Comparison of ENCODE assay signal across 17 cellular contexts in the genomic region with DNA sequence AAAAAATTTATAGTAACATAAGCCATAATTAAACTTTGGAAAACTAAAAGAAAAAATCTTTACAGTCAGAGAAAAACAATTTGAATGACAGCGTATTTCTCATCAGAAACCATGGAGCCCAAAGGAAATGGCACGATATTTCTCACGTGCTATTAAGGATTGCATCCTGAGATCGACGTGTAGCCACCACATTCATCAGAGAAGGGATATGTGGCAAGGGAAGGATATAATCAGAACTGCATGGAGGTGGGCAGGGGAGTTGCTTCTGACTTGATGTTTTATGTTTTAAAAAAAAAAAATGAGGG.
"Had no signal": no experiment of that assay in that cellular context is flagged by ENCODE, and none has a peak within 500 bp of the region (broad histone marks: within the 10 kb centered on the region; RNA-seq: fewer than 3 reads in every experiment).

No MANE protein-coding gene starts in this region.

- H3K4me3 ChIP-seq: heart left ventricle, lower lobe of right lung, ovary, tibial nerve, uterus had no signal

- H3K27ac ChIP-seq: lower lobe of right lung, ovary, uterus had no signal

- H3K4me1 ChIP-seq: uterus had no signal

- H3K4me3 Mint-ChIP-seq: activated naive CD8-positive, alpha-beta T cell treated with anti-CD3 and anti-CD28 coated beads for 36 hours; endodermal cell; immature natural killer cell; neural crest cell had no signal

- H3K27me3 Mint-ChIP-seq: activated naive CD8-positive, alpha-beta T cell treated with anti-CD3 and anti-CD28 coated beads for 36 hours had no signal

- H3K27ac Mint-ChIP-seq: activated naive CD8-positive, alpha-beta T cell treated with anti-CD3 and anti-CD28 coated beads for 36 hours; endodermal cell had no signal

- H3K36me3 ChIP-seq: ovary, uterus had no signal

- H3K27me3 ChIP-seq: heart left ventricle, ovary, tibial nerve, uterus had no signal

- H3K9me3 ChIP-seq: lower lobe of right lung, ovary, tibial nerve, uterus had no signal

- DNase-seq: activated CD4-positive, alpha-beta T cell treated with anti-CD3 and anti-CD28 coated beads for 1 hour; activated CD4-positive, alpha-beta T cell treated with anti-CD3 and anti-CD28 coated beads, Interleukin-2, amount 50 U/mL, for 4 hours; activated naive CD8-positive, alpha-beta T cell treated with anti-CD3 and anti-CD28 coated beads for 36 hours; activated T-cell treated with anti-CD3 and anti-CD28 coated beads, Interleukin-2, amount 50 U/mL, for 1 hour; anterior cingulate cortex; endodermal cell; heart left ventricle; immature natural killer cell; lower lobe of right lung; midbrain; ovary; stimulated activated naive CD4-positive, alpha-beta T cell; T-helper 1 cell; T1000; uterus had no signal

- H3K9me3 Mint-ChIP-seq: immature natural killer cell had no signal
